ENCODE assay signal across 23 cellular contexts in the genomic region with DNA sequence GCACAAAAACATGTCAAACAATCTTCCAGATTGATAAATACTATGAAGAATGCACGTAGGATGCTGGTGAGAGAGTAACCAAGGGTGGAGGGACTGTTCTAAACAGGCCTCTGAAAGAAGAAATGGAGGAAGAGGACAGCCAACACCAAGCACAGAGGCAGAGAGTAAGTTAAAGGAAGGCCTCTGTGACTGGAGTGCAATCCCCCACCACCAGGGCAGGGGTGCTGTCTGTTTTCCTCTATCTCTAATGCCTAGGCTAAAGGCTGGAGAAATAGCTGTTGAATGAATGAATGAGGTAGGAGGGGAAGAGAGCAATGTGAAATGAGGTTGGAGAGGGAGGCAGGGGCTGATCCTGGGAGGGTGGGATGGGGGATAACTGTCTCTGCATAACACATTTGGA.
DNase-seq lines count a peak whose midpoint lies in the region; ATAC-seq and TF ChIP-seq lines count a peak whose summit lies in the region.
"Had no signal": no experiment of that assay in that cellular context is flagged by ENCODE, and none has a peak within 500 bp of the region (broad histone marks: within the 10 kb centered on the region; RNA-seq: fewer than 3 reads in every experiment).

No MANE protein-coding gene starts in this region.

- no peaks in the 10 kb centered on the region for H3K27me3 Mint-ChIP-seq in activated CD4-positive, alpha-beta memory T cell treated with anti-CD3 and anti-CD28 coated beads for 36 hours
- H3K27me3 Mint-ChIP-seq in activated CD4-positive, alpha-beta memory T cell treated with anti-CD3 and anti-CD28 coated beads, Interleukin-2, amount 10 ng/mL, durations not matched to agents 7 days and 5 days, result peaks cover 2% of the 10 kb centered on the region
- H3K27me3 Mint-ChIP-seq in dendritic cell treated with granulocyte-macrophage colony-stimulating factor and Interleukin-4, amounts not matched to agents 40 ng/mL and 50 ng/mL, for 4 days, result no peaks in the 10 kb centered on the region
- H3K27me3 Mint-ChIP-seq: naive B cell had no signal

- H3K36me3 ChIP-seq in HCT116 (ENCODE audit: control insufficient read depth in 1 of 2, insufficient read depth in 2 of 2, low read length in 2 of 2) (no peaks in the 10 kb centered on the region), thyroid gland (no peaks in the 10 kb centered on the region)
- H3K36me3 ChIP-seq: thoracic aorta had no signal

- H3K9me2 ChIP-seq in HCT116 (ENCODE audit: insufficient read depth), result no peaks in the 10 kb centered on the region

- H3K27ac ChIP-seq in HCT116 (ENCODE audit: low read depth, low read length), result no peak overlapping the region
- H3K27ac ChIP-seq in thyroid gland, result peak overlapping the region in 2 of 3 donors; percentile 78 to 94
- H3K27ac ChIP-seq: thoracic aorta had no signal

- no peaks in the 10 kb centered on the region for H3K9me3 Mint-ChIP-seq in activated CD4-positive, alpha-beta memory T cell treated with anti-CD3 and anti-CD28 coated beads for 36 hours
- H3K9me3 Mint-ChIP-seq in activated CD4-positive, alpha-beta memory T cell treated with anti-CD3 and anti-CD28 coated beads, Interleukin-2, amount 10 ng/mL, durations not matched to agents 7 days and 5 days, result no peaks in the 10 kb centered on the region
- H3K9me3 Mint-ChIP-seq in dendritic cell treated with granulocyte-macrophage colony-stimulating factor and Interleukin-4, amounts not matched to agents 40 ng/mL and 50 ng/mL, for 4 days, result no peaks in the 10 kb centered on the region
- H3K9me3 Mint-ChIP-seq: naive B cell had no signal

- H4K20me1 ChIP-seq in HCT116 (ENCODE audit: insufficient read depth), result no peaks in the 10 kb centered on the region

- H3K9ac ChIP-seq in HCT116 (ENCODE audit: low read length), result no peak overlapping the region

- no peak for TF ChIP-seq POLR2A in HCT116 (IDR thresholded peaks at IDR 0.05; ENCODE audit: borderline replicate concordance, extremely low read depth, insufficient read depth, insufficient read length)
- no peak for TF ChIP-seq POLR2A in thyroid gland (IDR thresholded peaks at IDR 0.05)

- H3K27ac Mint-ChIP-seq in activated CD4-positive, alpha-beta memory T cell treated with anti-CD3 and anti-CD28 coated beads for 36 hours, result peak overlapping the region; percentile 24
- H3K27ac Mint-ChIP-seq in activated CD4-positive, alpha-beta memory T cell treated with anti-CD3 and anti-CD28 coated beads, Interleukin-2, amount 10 ng/mL, durations not matched to agents 7 days and 5 days, result no peak overlapping the region
- peak overlapping the region; percentile 72 for H3K27ac Mint-ChIP-seq in dendritic cell treated with granulocyte-macrophage colony-stimulating factor and Interleukin-4, amounts not matched to agents 40 ng/mL and 50 ng/mL, for 4 days

- H3K4me3 ChIP-seq in HCT116 (replicated peaks in 1 of 2; ENCODE audit: low read depth in 1 of 2, low read length in 2 of 2) (no peak overlapping the region), thyroid gland (replicated peaks in 1 of 3) (no peak overlapping the region)
- H3K4me3 ChIP-seq: thoracic aorta had no signal

- H3K9me3 ChIP-seq in HCT116 (ENCODE audit: control insufficient read depth in 1 of 2, insufficient read depth in 1 of 2, low read depth in 1 of 2, low read length in 2 of 2) (no peaks in the 10 kb centered on the region), thyroid gland (no peaks in the 10 kb centered on the region)
- H3K9me3 ChIP-seq: thoracic aorta had no signal

- no peak overlapping the region for H3K4me2 ChIP-seq in HCT116 (ENCODE audit: low read length)

- no TSS peak for BruUV-seq in HCT116 (replicated peaks; lab: Mats Ljungman, UMichigan)

- H3K4me1 ChIP-seq in HCT116 (ENCODE audit: control insufficient read depth in 1 of 2, insufficient read depth in 2 of 2, low read length in 2 of 2), result peaks cover 0 to 8% of the 10 kb centered on the region in 2 experiments; a peak in 1 of 4 replicates
- H3K4me1 ChIP-seq in thyroid gland, result peaks cover 21 to 35% of the 10 kb centered on the region in 2 donors

- CTCF ChIA-PET in activated CD4-positive, alpha-beta memory T cell treated with anti-CD3 and anti-CD28 coated beads for 36 hours (lab: Charles Lee), result no interaction called here
- CTCF ChIA-PET in activated CD4-positive, alpha-beta memory T cell treated with anti-CD3 and anti-CD28 coated beads, Interleukin-2, amount 10 ng/mL, durations not matched to agents 7 days and 5 days (lab: Charles Lee), result no interaction called here
- CTCF ChIA-PET in HCT116 (lab: Charles Lee), result no interaction called here

- H3K79me2 ChIP-seq in HCT116 (ENCODE audit: insufficient read depth, low read length), result no peaks in the 10 kb centered on the region

- H3K27me3 ChIP-seq in HCT116 (ENCODE audit: insufficient read depth, low read length) (no peaks in the 10 kb centered on the region), thyroid gland (no peaks in the 10 kb centered on the region)

- peak; percentile 34; the same call in 1 of the 2 replicates for ATAC-seq in HCT116
- ATAC-seq: Panc1; stimulated activated naive CD8-positive, alpha-beta T cell treated with anti-CD3 and anti-CD28 coated beads, Interleukin-15, Interleukin-2, amounts not matched to agents 100 U/mL and 50 U/mL, for 24 hours had no signal

- H3K4me3 Mint-ChIP-seq in activated CD4-positive, alpha-beta memory T cell treated with anti-CD3 and anti-CD28 coated beads for 36 hours, result no peak overlapping the region
- no peak overlapping the region for H3K4me3 Mint-ChIP-seq in activated CD4-positive, alpha-beta memory T cell treated with anti-CD3 and anti-CD28 coated beads, Interleukin-2, amount 10 ng/mL, durations not matched to agents 7 days and 5 days
- H3K4me3 Mint-ChIP-seq in dendritic cell treated with granulocyte-macrophage colony-stimulating factor and Interleukin-4, amounts not matched to agents 40 ng/mL and 50 ng/mL, for 4 days, result no peak overlapping the region
- H3K4me3 Mint-ChIP-seq: naive B cell had no signal

- H3K4me1 Mint-ChIP-seq in activated CD4-positive, alpha-beta memory T cell treated with anti-CD3 and anti-CD28 coated beads for 36 hours (ENCODE audit: low read depth), result peaks cover 71% of the 10 kb centered on the region
- H3K4me1 Mint-ChIP-seq in activated CD4-positive, alpha-beta memory T cell treated with anti-CD3 and anti-CD28 coated beads, Interleukin-2, amount 10 ng/mL, durations not matched to agents 7 days and 5 days, result peaks cover 38% of the 10 kb centered on the region
- H3K4me1 Mint-ChIP-seq in dendritic cell treated with granulocyte-macrophage colony-stimulating factor and Interleukin-4, amounts not matched to agents 40 ng/mL and 50 ng/mL, for 4 days (ENCODE audit: low read depth), result peaks cover 63% of the 10 kb centered on the region

- no peaks in the 10 kb centered on the region for H3K36me3 Mint-ChIP-seq in activated CD4-positive, alpha-beta memory T cell treated with anti-CD3 and anti-CD28 coated beads for 36 hours
- H3K36me3 Mint-ChIP-seq in activated CD4-positive, alpha-beta memory T cell treated with anti-CD3 and anti-CD28 coated beads, Interleukin-2, amount 10 ng/mL, durations not matched to agents 7 days and 5 days (ENCODE audit: low read depth), result peaks cover 11% of the 10 kb centered on the region
- no peaks in the 10 kb centered on the region for H3K36me3 Mint-ChIP-seq in dendritic cell treated with granulocyte-macrophage colony-stimulating factor and Interleukin-4, amounts not matched to agents 40 ng/mL and 50 ng/mL, for 4 days (ENCODE audit: low read depth)
- H3K36me3 Mint-ChIP-seq: naive B cell had no signal

- TF ChIP-seq RAD21 in HCT116 (IDR thresholded peaks at IDR 0.05; ENCODE audit: low read depth), result no peak

- DNase-seq in activated CD4-positive, alpha-beta memory T cell treated with anti-CD3 and anti-CD28 coated beads for 36 hours, result no peak
- DNase-seq in activated CD4-positive, alpha-beta memory T cell treated with anti-CD3 and anti-CD28 coated beads, Interleukin-2, amount 10 ng/mL, durations not matched to agents 7 days and 5 days, result no peak
- DNase-seq in HCT116 (ENCODE audit: low read depth, low spot score), result no peak
- no peak for DNase-seq in thyroid gland
- no peak for DNase-seq in putamen (ENCODE audit: low spot score)
- no peak for DNase-seq in NCI-H187 treated with DMSO at 0.1 percent for 48 hours (lab: John Stamatoyannopoulos, UW)
- DNase-seq in NCI-H2081 treated with DMSO at 0.1 percent for 48 hours (lab: John Stamatoyannopoulos, UW), result no peak
- DNase-seq: activated CD4-positive, CD25-positive, alpha-beta regulatory T cell; activated gamma-delta T cell treated with Interleukin-2 at 50 U/mL for 16 hours; activated T-cell treated with anti-CD3 and anti-CD28 coated beads, Interleukin-2, amount 50 U/mL, for 1 hour; DND-41; effector CD8-positive, alpha-beta T cell; islet precursor cell; naive B cell; NCI-H2171 treated with DMSO at 0.1 percent for 48 hours; NCI-H510A treated with DMSO at 0.1 percent for 48 hours; NK-92 treated with Interleukin-12 subunit alpha and Interleukin-12 subunit beta, amount 100 ng/mL, for 24 hours; occipital lobe; SIG-M5; stimulated activated naive CD8-positive, alpha-beta T cell treated with anti-CD3 and anti-CD28 coated beads, Interleukin-15, Interleukin-2, amounts not matched to agents 100 U/mL and 50 U/mL, for 24 hours had no signal

- RAD21 ChIA-PET in HCT116 (lab: Charles Lee; ENCODE audit: low non-redundant PET in 1 of 2, low total read pairs in 2 of 2, uncharacterized antibody in 2 of 2, unreplicated experiment in 2 of 2), result no interaction called here

- TF ChIP-seq CTCF in HCT116 (IDR thresholded peaks at IDR 0.05 in 2 of 3, conservative IDR thresholded peaks at IDR 0.05 in 1 of 3; ENCODE audit: borderline replicate concordance in 1 of 3, insufficient read depth in 1 of 3, low read depth in 2 of 3, low read length in 2 of 3) (no peak), thyroid gland (IDR thresholded peaks at IDR 0.05) (no peak)

- intact Hi-C loops in activated CD4-positive, alpha-beta memory T cell treated with anti-CD3 and anti-CD28 coated beads for 36 hours (cut with micrococcal nuclease), result loop anchor here (10.0 kb wide), 1 partner anchor 671 kb away; the partner anchor contains the start of gene MAP3K1
- intact Hi-C loops in HCT116 (cut with micrococcal nuclease) (no loop called here), thyroid gland (cut with DNase I) (no loop called here)
- intact Hi-C loops in dendritic cell treated with granulocyte-macrophage colony-stimulating factor and Interleukin-4, amounts not matched to agents 40 ng/mL and 50 ng/mL, for 4 days (cut with micrococcal nuclease), result no loop called here

- 91 to 97% methylated on average over 1 of the region's 1 CpG for WGBS in thyroid gland, 2 donors

- no peak overlapping the region for H2AFZ ChIP-seq in HCT116 (ENCODE audit: low read depth, low read length, poor library complexity, severe bottlenecking)

- POLR2A ChIA-PET in activated CD4-positive, alpha-beta memory T cell treated with anti-CD3 and anti-CD28 coated beads for 36 hours (lab: Charles Lee), result no interaction called here
- POLR2A ChIA-PET in activated CD4-positive, alpha-beta memory T cell treated with anti-CD3 and anti-CD28 coated beads, Interleukin-2, amount 10 ng/mL, durations not matched to agents 7 days and 5 days (lab: Charles Lee), result no interaction called here
- POLR2A ChIA-PET in HCT116 (lab: Charles Lee), result no interaction called here

TF ChIP-seq in HCT116, 20 proteins besides CTCF, POLR2A, EP300 and RAD21 (continues in another document):
- TF ChIP-seq JUND (IDR thresholded peaks at IDR 0.05) (no peak), CEBPB (IDR thresholded peaks at IDR 0.05; ENCODE audit: low read depth) (no peak), ELF1 (IDR thresholded peaks at IDR 0.05; ENCODE audit: borderline replicate concordance, low read depth) (no peak)
